15 cellular contexts compared by ENCODE assay signal in genomic region chr1:22461100-22461499, GRCh38. TPM values are rescaled to one million over a fixed set of nuclear protein-coding genes. Genes with fewer than 3 reads are reported as not detected.
DNase-seq lines count a peak whose midpoint lies in the region; ATAC-seq, FAIRE-seq and TF ChIP-seq lines count a peak whose summit lies in the region.
"Had no signal": no experiment of that assay in that cellular context is flagged by ENCODE, and none has a peak within 500 bp of the region (broad histone marks: within the 10 kb centered on the region; RNA-seq: fewer than 3 reads in every experiment).

No MANE protein-coding gene starts in this region.

- H3K27me3 Mint-ChIP-seq in T-helper 17 cell (no peaks in the 10 kb centered on the region), naive B cell (no peaks in the 10 kb centered on the region)
- H3K27me3 Mint-ChIP-seq: B cell; CD4-positive, alpha-beta T cell had no signal

- H3K36me3 Mint-ChIP-seq in T-helper 17 cell (ENCODE audit: low read depth), result peaks cover 2% of the 10 kb centered on the region
- peaks cover 11 to 15% of the 10 kb centered on the region in 2 donors for H3K36me3 Mint-ChIP-seq in naive B cell

- no peak for TF ChIP-seq POLR2A in GM12891 (IDR thresholded peaks at IDR 0.05; ENCODE audit: low read depth, low read length)

- FAIRE-seq in GM12891 (lab: Jason Lieb, UNC), result no peak
- no peak for FAIRE-seq in RCC 7860 (lab: Jason Lieb, UNC)
- FAIRE-seq: A204.1, GM12878 had no signal

- peak overlapping the region; percentile 32 for H3K27ac Mint-ChIP-seq in T-helper 17 cell
- H3K27ac Mint-ChIP-seq in naive B cell, result peak overlapping the region in 4 of 6 donors; percentile 26 to 86 (median 68)
- H3K27ac Mint-ChIP-seq: B cell; CD4-positive, alpha-beta T cell had no signal

- peaks cover 36% of the 10 kb centered on the region for H3K4me1 Mint-ChIP-seq in T-helper 17 cell
- peaks cover 30 to 50% (median 36%) of the 10 kb centered on the region in 3 donors for H3K4me1 Mint-ChIP-seq in naive B cell

- H3K4me3 Mint-ChIP-seq in T-helper 17 cell (no peak overlapping the region), naive B cell (no peak overlapping the region)
- H3K4me3 Mint-ChIP-seq: B cell; CD4-positive, alpha-beta T cell had no signal

- DNase-seq in T-helper 17 cell (no peak), left lobe of liver (ENCODE audit: low spot score) (no peak), naive B cell (no peak), SHP77 (lab: John Stamatoyannopoulos, UW) (no peak), dermis blood vessel endothelial cell (no peak), GM12891 (ENCODE audit: insufficient read length, low spot score) (no peak), RCC 7860 (ENCODE audit: low spot score) (no peak)
- DNase-seq: C1 segment of cervical spinal cord; CD4-positive, alpha-beta T cell; DMS79; GOT3 had no signal

- H3K9me3 Mint-ChIP-seq in naive B cell, result peaks cover 0 to 14% (median 7%) of the 10 kb centered on the region in 7 donors

- ATAC-seq in T-helper 17 cell (no peak), left lobe of liver (peak; percentile 66), naive B cell (ENCODE audit: low read depth in 2 of 2) (no peak)
- ATAC-seq: GM12878 had no signal

- no peaks in the 10 kb centered on the region for H3K9me3 ChIP-seq in T-helper 17 cell (ENCODE audit: control insufficient read depth, low read length, poor library complexity, severe bottlenecking)
- H3K9me3 ChIP-seq: HAP-1 had no signal

TF ChIP-seq in GM12891, 5 proteins besides CTCF, POLR2A, EP300 and RAD21:
- TF ChIP-seq TAF1 (IDR thresholded peaks at IDR 0.05; ENCODE audit: low read depth, low read length) (no peak), PAX5 (IDR thresholded peaks at IDR 0.05; ENCODE audit: insufficient read depth, low read length, severe bottlenecking) (no peak), SPI1 (IDR thresholded peaks at IDR 0.05; ENCODE audit: low read depth, low read length) (no peak), POLR2AphosphoS5 (IDR thresholded peaks at IDR 0.05; ENCODE audit: low read depth, low read length) (no peak), POU2F2 (IDR thresholded peaks at IDR 0.05; ENCODE audit: low read depth, low read length) (no peak)
TF ChIP-seq in GM12891: peak in this region for 0.

RNA-seq across cellular contexts. Expression of gene ZBTB40, which starts 9.4 kb away (rescaled TPM):
- total RNA-seq in T-helper 17 cell (10 to 100 TPM; 26.8 to 34.5 TPM), left lobe of liver (6.7 TPM), dermis blood vessel endothelial cell (12.8 and 13.6 TPM in 2 replicates)
- 1 to 10 TPM; 1.5 to 7.7 (median 3.4) TPM for polyA plus RNA-seq in naive B cell (ENCODE audit: low read depth in 6 of 6)
- 5.3 TPM for polyA plus RNA-seq in GM12891 (2012; ENCODE audit: low read depth, missing spikeins)
